24 cellular contexts compared by ENCODE assay signal in genomic region chr10:63651864-63652263, GRCh38.
"Had no signal": no experiment of that assay in that cellular context is flagged by ENCODE, and none has a peak within 500 bp of the region (broad histone marks: within the 10 kb centered on the region; RNA-seq: fewer than 3 reads in every experiment).

No MANE protein-coding gene starts in this region.

- H3K27me3 ChIP-seq: esophagus squamous epithelium, ovary, right lobe of liver, stomach, thyroid gland, vagina had no signal

- H3K27me3 Mint-ChIP-seq: progenitor cell of endocrine pancreas had no signal

- ATAC-seq: effector memory CD8-positive, alpha-beta T cell; left ventricle myocardium superior; lower lobe of right lung; naive thymus-derived CD8-positive, alpha-beta T cell; right lobe of liver; stimulated activated effector memory CD8-positive, alpha-beta T cell treated with anti-CD3 and anti-CD28 coated beads, Interleukin-12 subunit alpha, Interleukin-12 subunit beta, amount 100 ng/mL, for 72 hours had no signal

- H3K4me2 ChIP-seq: smooth muscle cell had no signal

- DNase-seq: cortex of kidney; effector memory CD8-positive, alpha-beta T cell; erythroblast; esophagus squamous epithelium; foreskin melanocyte; hypothalamus; left ventricle myocardium superior; lower lobe of right lung; naive thymus-derived CD8-positive, alpha-beta T cell; nephron progenitor cell; nucleus accumbens; ovary; right lobe of liver; stimulated activated CD4-positive, alpha-beta T cell treated with anti-CD3 and anti-CD28 coated beads, Interleukin-12 subunit alpha, Interleukin-12 subunit beta, amount 100 ng/mL, for 4 hours; stimulated activated CD4-positive, alpha-beta T cell treated with anti-CD3 and anti-CD28 coated beads, Interleukin-2, amount 100 ng/mL, for 24 hours; stimulated activated CD4-positive, alpha-beta T cell treated with anti-CD3 and anti-CD28 coated beads, Interleukin-4, amount 100 ng/mL, for 24 hours; stimulated activated naive CD4-positive, alpha-beta T cell treated with Interleukin-2 at 50 U/mL for 16 hours; stomach; thyroid gland; trophoblast cell had no signal

- H3K4me3 ChIP-seq: esophagus squamous epithelium, lower lobe of right lung, ovary, right lobe of liver, smooth muscle cell, stomach, thyroid gland, vagina had no signal

- H3K4me3 Mint-ChIP-seq: effector memory CD8-positive, alpha-beta T cell; naive thymus-derived CD8-positive, alpha-beta T cell; nephron progenitor cell; stimulated activated effector memory CD8-positive, alpha-beta T cell treated with anti-CD3 and anti-CD28 coated beads, Interleukin-12 subunit alpha, Interleukin-12 subunit beta, amount 100 ng/mL, for 72 hours had no signal

- H3K9me3 Mint-ChIP-seq: effector memory CD8-positive, alpha-beta T cell; naive thymus-derived CD8-positive, alpha-beta T cell; nephron progenitor cell; stimulated activated effector memory CD8-positive, alpha-beta T cell treated with anti-CD3 and anti-CD28 coated beads, Interleukin-12 subunit alpha, Interleukin-12 subunit beta, amount 100 ng/mL, for 72 hours had no signal

- H3K36me3 Mint-ChIP-seq: naive thymus-derived CD8-positive, alpha-beta T cell; stimulated activated effector memory CD8-positive, alpha-beta T cell treated with anti-CD3 and anti-CD28 coated beads, Interleukin-12 subunit alpha, Interleukin-12 subunit beta, amount 100 ng/mL, for 72 hours had no signal

- H3K4me1 Mint-ChIP-seq: naive thymus-derived CD8-positive, alpha-beta T cell; nephron progenitor cell; stimulated activated effector memory CD8-positive, alpha-beta T cell treated with anti-CD3 and anti-CD28 coated beads, Interleukin-12 subunit alpha, Interleukin-12 subunit beta, amount 100 ng/mL, for 72 hours had no signal

- H3K27ac ChIP-seq: esophagus squamous epithelium, lower lobe of right lung, ovary, right lobe of liver, stomach, thyroid gland, vagina had no signal

- H3K9me3 ChIP-seq: esophagus squamous epithelium, lower lobe of right lung, ovary, right lobe of liver, stomach, thyroid gland, vagina had no signal

- H3K27ac Mint-ChIP-seq: effector memory CD8-positive, alpha-beta T cell; naive thymus-derived CD8-positive, alpha-beta T cell; nephron progenitor cell; progenitor cell of endocrine pancreas; stimulated activated effector memory CD8-positive, alpha-beta T cell treated with anti-CD3 and anti-CD28 coated beads, Interleukin-12 subunit alpha, Interleukin-12 subunit beta, amount 100 ng/mL, for 72 hours had no signal

- H3K36me3 ChIP-seq: esophagus squamous epithelium, lower lobe of right lung, ovary, right lobe of liver, stomach, thyroid gland, vagina had no signal

- H3K4me1 ChIP-seq: esophagus squamous epithelium, lower lobe of right lung, right lobe of liver, stomach, thyroid gland had no signal
